9 cellular contexts compared by ENCODE assay signal in genomic region chr7:156998988-156999610, GRCh38. TPM values are rescaled to one million over a fixed set of nuclear protein-coding genes. Genes with fewer than 3 reads are reported as not detected.
DNase-seq lines count a peak whose midpoint lies in the region; ATAC-seq, FAIRE-seq and TF ChIP-seq lines count a peak whose summit lies in the region.
"Had no signal": no experiment of that assay in that cellular context is flagged by ENCODE, and none has a peak within 500 bp of the region (broad histone marks: within the 10 kb centered on the region; RNA-seq: fewer than 3 reads in every experiment).

No MANE protein-coding gene starts in this region.

- peak overlapping the region; percentile 38 to 56 for H3K4me3 Mint-ChIP-seq in activated T-cell treated with anti-CD3 and anti-CD28 coated beads, Interleukin-2, amount 50 U/mL, for 72 hours

- intact Hi-C loops in ascending aorta (cut with DNase I) (no loop called here), HepG2 (cut with micrococcal nuclease; ENCODE audit: unreplicated experiment) (no loop called here)

- CTCF ChIA-PET in HepG2 (lab: Yijun Ruan, JAX; ENCODE audit: low intra/inter-chr PET ratio, low total read pairs), result no interaction called here

- no peak for ATAC-seq in activated T-cell treated with anti-CD3 and anti-CD28 coated beads, Interleukin-2, amount 50 U/mL, for 72 hours (replicated peaks in 1 of 2)
- ATAC-seq in HepG2 (0 out of 3 replicates have a peak, but pooled peaks have one; percentile 13), thoracic aorta (ENCODE audit: insufficient number of reproducible peaks, low FRiP score, low read depth) (no peak), GM21360 (IDR thresholded peaks at IDR 0.05; ENCODE audit: unreplicated experiment) (no peak), GM21390 (IDR thresholded peaks at IDR 0.05; ENCODE audit: unreplicated experiment) (no peak)

- TF ChIP-seq POLR2A in HepG2 (IDR thresholded peaks at IDR 0.05; ENCODE audit: insufficient read depth in 1 of 2, low read depth in 2 of 2, low read length in 2 of 2), result no peak

- peaks cover 3 to 7% of the 10 kb centered on the region in 2 donors for H3K36me3 Mint-ChIP-seq in activated T-cell treated with anti-CD3 and anti-CD28 coated beads, Interleukin-2, amount 50 U/mL, for 72 hours (ENCODE audit: insufficient read depth in 2 of 2)

- TF ChIP-seq RAD21 in HepG2 (CRISPR knock-in tag; IDR thresholded peaks at IDR 0.05), result no peak

- H3K27ac Mint-ChIP-seq in activated T-cell treated with anti-CD3 and anti-CD28 coated beads, Interleukin-2, amount 50 U/mL, for 72 hours, result no peak overlapping the region

- no peak for DNase-seq in activated T-cell treated with anti-CD3 and anti-CD28 coated beads, Interleukin-2, amount 50 U/mL, for 72 hours
- no peak for DNase-seq in activated T-cell treated with anti-CD3 and anti-CD28 coated beads, Interleukin-2, amount 50 U/mL, for 1 hour
- DNase-seq in ascending aorta (ENCODE audit: low spot score in 2 of 2) (peak in 1 of 2 donors; percentile 40), HepG2 (ENCODE audit: low spot score) (no peak), thoracic aorta (ENCODE audit: low spot score) (no peak), SIG-M5 (lab: John Stamatoyannopoulos, UW) (no peak)

- H2AFZ ChIP-seq in HepG2 (ENCODE audit: low read length), result no peak overlapping the region

- H3K9me3 ChIP-seq in ascending aorta (no peaks in the 10 kb centered on the region), HepG2 (ENCODE audit: low read length) (no peaks in the 10 kb centered on the region), thoracic aorta (no peaks in the 10 kb centered on the region)

- in situ Hi-C loops in HepG2 (cut with HindIII; ENCODE audit: extremely low pct_ligation_motif_present, low pct_unique_long_range_greater_than_20kb), result no loop called here

- no peak for TF ChIP-seq EP300 in HepG2 (IDR thresholded peaks at IDR 0.05; ENCODE audit: low read depth in 2 of 2, low read length in 2 of 2)
- TF ChIP-seq EP300 in HepG2 (CRISPR knock-in tag; IDR thresholded peaks at IDR 0.05; ENCODE audit: borderline replicate concordance), result no peak

- peak overlapping the region; percentile 52 to 64 for H3K4me3 ChIP-seq in ascending aorta
- peak overlapping the region; percentile 56 to 69 (median 57); a peak in 4 of 6 replicates for H3K4me3 ChIP-seq in HepG2 (replicated peaks in 1 of 3; ENCODE audit: insufficient read depth in 1 of 3, low read depth in 2 of 3, low read length in 3 of 3)
- peak overlapping the region; percentile 71 for H3K4me3 ChIP-seq in thoracic aorta

- H3K4me1 Mint-ChIP-seq in activated T-cell treated with anti-CD3 and anti-CD28 coated beads, Interleukin-2, amount 50 U/mL, for 72 hours (ENCODE audit: low read depth), result peaks cover 36% of the 10 kb centered on the region

- no TSS peak for BruUV-seq in HepG2 (replicated peaks; lab: Mats Ljungman, UMichigan)

- H3K27me3 ChIP-seq in ascending aorta, result peaks cover 26% of the 10 kb centered on the region
- H3K27me3 ChIP-seq in HepG2 (ENCODE audit: control insufficient read depth in 1 of 2, insufficient read depth in 2 of 2, low read length in 2 of 2), result 0 out of 5 replicates have a peak, but pooled peaks cover 0 to 16% of the 10 kb centered on the region in 2 experiments
- H3K27me3 ChIP-seq in thoracic aorta (replicated peaks; ENCODE audit: insufficient read depth), result peaks cover 21% of the 10 kb centered on the region

- H4K20me1 ChIP-seq in HepG2 (ENCODE audit: insufficient read depth, low read length), result no peaks in the 10 kb centered on the region

- 60% methylated on average over 13 of the region's 13 CpGs for WGBS in HepG2 (ENCODE audit: low lambda C conversion rate)

- FAIRE-seq in HepG2 (lab: Jason Lieb, UNC), result no peak

- H3K27ac ChIP-seq in ascending aorta, result no peak overlapping the region
- no peak overlapping the region for H3K27ac ChIP-seq in HepG2 (ENCODE audit: extremely low read length, insufficient read depth, low read length)
- no peak overlapping the region for H3K27ac ChIP-seq in thoracic aorta
- H3K27ac ChIP-seq: SK-N-MC had no signal

- H3K9ac ChIP-seq in HepG2 (ENCODE audit: insufficient read depth, low read depth, low read length), result peak overlapping the region; percentile 43; the same call in 1 of the 2 replicates

- H3K36me3 ChIP-seq in ascending aorta (no peaks in the 10 kb centered on the region), HepG2 (replicated peaks in 1 of 2; ENCODE audit: control insufficient read depth in 1 of 2, insufficient read depth in 2 of 2, low read length in 2 of 2) (no peaks in the 10 kb centered on the region), thoracic aorta (no peaks in the 10 kb centered on the region)

- no peaks in the 10 kb centered on the region for H3K9me3 Mint-ChIP-seq in activated T-cell treated with anti-CD3 and anti-CD28 coated beads, Interleukin-2, amount 50 U/mL, for 72 hours

- H3K4me1 ChIP-seq in ascending aorta, result peaks cover 9 to 12% of the 10 kb centered on the region in 2 donors
- H3K4me1 ChIP-seq in HepG2 (ENCODE audit: insufficient read depth, low read length), result peaks cover 8% of the 10 kb centered on the region
- H3K4me1 ChIP-seq in thoracic aorta (ENCODE audit: control insufficient read depth in 1 of 2, low read depth in 2 of 2), result peaks cover 23 to 34% of the 10 kb centered on the region in 2 donors

- no peaks in the 10 kb centered on the region for H3K79me2 ChIP-seq in HepG2 (ENCODE audit: insufficient read depth, low read length)

- H3K27me3 Mint-ChIP-seq in activated T-cell treated with anti-CD3 and anti-CD28 coated beads, Interleukin-2, amount 50 U/mL, for 72 hours (ENCODE audit: low read depth), result peaks cover 76% of the 10 kb centered on the region

- POLR2A ChIA-PET in HepG2 (lab: Yijun Ruan, JAX), result no interaction called here

- peak overlapping the region; percentile 66 for H3K4me2 ChIP-seq in HepG2 (ENCODE audit: low read depth, low read length)

- TF ChIP-seq CTCF in ascending aorta (IDR thresholded peaks at IDR 0.05) (no peak), HepG2 (CRISPR knock-in tag; IDR thresholded peaks at IDR 0.05) (no peak), thoracic aorta (IDR thresholded peaks at IDR 0.05) (no peak)

TF ChIP-seq in HepG2, 621 proteins besides CTCF, POLR2A, EP300 and RAD21 (continues in another document):
- no peak for TF ChIP-seq ZMYM2 (CRISPR knock-in tag; IDR thresholded peaks at IDR 0.05)

RNA-seq across cellular contexts. Expression of gene MNX1, which starts 11.4 kb away (rescaled TPM):
- total RNA-seq in activated T-cell treated with anti-CD3 and anti-CD28 coated beads, Interleukin-2, amount 50 U/mL, for 72 hours, result under 1 TPM; 0.17 to 0.39 TPM
- total RNA-seq in ascending aorta, result not detected
- 3.6 and 6.1 TPM in 2 replicates for total RNA-seq in HepG2 (2016; rRNA removed; fragmentation: Illumina TruSeq; extraction: Trizol)
- 2.4 and 2.5 TPM in 2 replicates for total RNA-seq in HepG2 (2016; cell fraction: cytosol; rRNA removed; fragmentation: Illumina TruSeq; extraction: Trizol; ENCODE audit: low read depth)
- total RNA-seq in HepG2 (2016; cell fraction: insoluble cytoplasmic fraction; rRNA removed; fragmentation: Illumina TruSeq; extraction: Trizol), result 3.4 and 9.7 TPM in 2 replicates
- total RNA-seq in HepG2 (2016; cell fraction: membrane; rRNA removed; fragmentation: Illumina TruSeq; extraction: Trizol), result 4.5 and 5.6 TPM in 2 replicates
- total RNA-seq in HepG2 (2016; cell fraction: nucleus; rRNA removed; fragmentation: Illumina TruSeq; extraction: Trizol), result 6.7 and 7.4 TPM in 2 replicates
- polyA plus RNA-seq in HepG2 (2011; rRNA removed), result 0.91 and 0.94 TPM in 2 replicates
- polyA plus RNA-seq in HepG2 (2011; cell fraction: cytosol; rRNA removed), result 0.37 and 1.0 TPM in 2 replicates
- polyA plus RNA-seq in HepG2 (2011; cell fraction: nucleus; rRNA removed), result 3.8 and 4.5 TPM in 2 replicates
- polyA plus RNA-seq in HepG2 (2012), result 1.7 and 2.4 TPM in 2 replicates
- polyA plus RNA-seq in HepG2 (2016; cell fraction: cytosol; fragmentation: Illumina TruSeq; extraction: Trizol; ENCODE audit: low read depth), result 2.2 and 3.2 TPM in 2 replicates
- 6.3 and 6.7 TPM in 2 replicates for polyA plus RNA-seq in HepG2 (2016; cell fraction: insoluble cytoplasmic fraction; fragmentation: Illumina TruSeq; extraction: Trizol; ENCODE audit: low read depth)
- polyA plus RNA-seq in HepG2 (2016; cell fraction: membrane; fragmentation: Illumina TruSeq; extraction: Trizol; ENCODE audit: low read depth), result 4.5 and 4.8 TPM in 2 replicates
- polyA plus RNA-seq in HepG2 (2016; cell fraction: nucleus; fragmentation: Illumina TruSeq; extraction: Trizol; ENCODE audit: insufficient read depth, low read depth), result 16.6 TPM in 2 replicates
- polyA minus RNA-seq in HepG2 (2011; rRNA and poly(A)+ RNA removed; ENCODE audit: low replicate concordance), result 0.98 and 1.5 TPM in 2 replicates
- polyA minus RNA-seq in HepG2 (2011; cell fraction: cytosol; rRNA and poly(A)+ RNA removed), result 0.89 and 1.6 TPM in 2 replicates
- polyA minus RNA-seq in HepG2 (2011; cell fraction: nucleus; rRNA and poly(A)+ RNA removed), result 3.2 and 7.9 TPM in 2 replicates
- not detected for total RNA-seq in thoracic aorta

RNA-seq across cellular contexts. Expression of gene NOM1, which starts 49.6 kb away (rescaled TPM):
- total RNA-seq in activated T-cell treated with anti-CD3 and anti-CD28 coated beads, Interleukin-2, amount 50 U/mL, for 72 hours, result 10 to 100 TPM; 30.1 to 37.5 TPM
- total RNA-seq in ascending aorta (16.1 TPM), HepG2 (2016; rRNA removed; fragmentation: Illumina TruSeq; extraction: Trizol) (17.3 and 26.2 TPM in 2 replicates), thoracic aorta (10 to 100 TPM; 18.4 to 40.6 TPM)
- total RNA-seq in HepG2 (2016; cell fraction: cytosol; rRNA removed; fragmentation: Illumina TruSeq; extraction: Trizol; ENCODE audit: low read depth), result 19.4 and 19.6 TPM in 2 replicates
- total RNA-seq in HepG2 (2016; cell fraction: insoluble cytoplasmic fraction; rRNA removed; fragmentation: Illumina TruSeq; extraction: Trizol), result 17.8 and 29.8 TPM in 2 replicates
- total RNA-seq in HepG2 (2016; cell fraction: membrane; rRNA removed; fragmentation: Illumina TruSeq; extraction: Trizol), result 9.5 and 9.7 TPM in 2 replicates
- total RNA-seq in HepG2 (2016; cell fraction: nucleus; rRNA removed; fragmentation: Illumina TruSeq; extraction: Trizol), result 38.8 and 47.6 TPM in 2 replicates
- 14.0 and 14.2 TPM in 2 replicates for polyA plus RNA-seq in HepG2 (2011; rRNA removed)
- polyA plus RNA-seq in HepG2 (2011; cell fraction: cytosol; rRNA removed), result 3.9 and 4.6 TPM in 2 replicates
- polyA plus RNA-seq in HepG2 (2011; cell fraction: nucleus; rRNA removed), result 31.2 and 37.8 TPM in 2 replicates
- polyA plus RNA-seq in HepG2 (2012), result 12.8 and 13.3 TPM in 2 replicates
- polyA plus RNA-seq in HepG2 (2016; cell fraction: cytosol; fragmentation: Illumina TruSeq; extraction: Trizol; ENCODE audit: low read depth), result 0.77 and 1.1 TPM in 2 replicates
- polyA plus RNA-seq in HepG2 (2016; cell fraction: insoluble cytoplasmic fraction; fragmentation: Illumina TruSeq; extraction: Trizol; ENCODE audit: low read depth), result 13.4 and 13.7 TPM in 2 replicates
- polyA plus RNA-seq in HepG2 (2016; cell fraction: membrane; fragmentation: Illumina TruSeq; extraction: Trizol; ENCODE audit: low read depth), result 2.3 and 2.8 TPM in 2 replicates
- polyA plus RNA-seq in HepG2 (2016; cell fraction: nucleus; fragmentation: Illumina TruSeq; extraction: Trizol; ENCODE audit: insufficient read depth, low read depth), result 57.7 and 61.6 TPM in 2 replicates
- polyA minus RNA-seq in HepG2 (2011; rRNA and poly(A)+ RNA removed; ENCODE audit: low replicate concordance), result 25.8 and 45.7 TPM in 2 replicates
- polyA minus RNA-seq in HepG2 (2011; cell fraction: cytosol; rRNA and poly(A)+ RNA removed), result 5.3 and 6.9 TPM in 2 replicates
- polyA minus RNA-seq in HepG2 (2011; cell fraction: nucleus; rRNA and poly(A)+ RNA removed), result 44.3 and 51.8 TPM in 2 replicates
